ENCODE assay signal across 2 cellular contexts in the genomic region with DNA sequence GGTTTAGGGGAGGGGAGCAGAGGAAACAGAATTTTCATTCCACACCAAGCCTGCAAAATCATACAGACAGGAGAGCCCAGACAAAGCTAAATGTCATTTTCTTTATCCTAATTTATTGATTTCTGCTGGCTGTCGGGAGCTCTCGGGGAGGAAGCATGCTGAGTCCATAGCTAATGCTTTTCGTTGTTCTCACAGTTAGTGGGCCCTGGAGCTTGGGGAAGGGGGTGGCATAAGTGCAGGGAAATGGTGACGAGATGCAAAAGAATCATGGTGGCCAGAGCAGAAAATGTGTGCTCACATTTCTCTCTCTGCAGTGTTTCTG.
TF ChIP-seq lines count a peak whose summit lies in the region.

No MANE protein-coding gene starts in this region.

TF ChIP-seq in SK-N-SH, 30 proteins besides CTCF, POLR2A, EP300 and RAD21 (continued from another document):
- TF ChIP-seq ZBTB33 (IDR thresholded peaks at IDR 0.05; ENCODE audit: borderline replicate concordance, low read depth): no peak
TF ChIP-seq in SK-N-SH: peak in this region for 0.

TF ChIP-seq in SK-N-SH treated with all-trans-retinoic acid at 6 μM for 48 hours, 23 proteins besides CTCF, POLR2A, EP300 and RAD21 (continued from another document):
- no peak for TF ChIP-seq TSHZ2 (CRISPR knock-in tag; IDR thresholded peaks at IDR 0.05)
- no peak for TF ChIP-seq ZNF8 (CRISPR knock-in tag; IDR thresholded peaks at IDR 0.05)
- TF ChIP-seq TOX (CRISPR knock-in tag; IDR thresholded peaks at IDR 0.05; ENCODE audit: borderline replicate concordance): no peak
- no peak for TF ChIP-seq ZFP30 (CRISPR knock-in tag; IDR thresholded peaks at IDR 0.05)
- TF ChIP-seq BACH2 (CRISPR knock-in tag; IDR thresholded peaks at IDR 0.05; ENCODE audit: borderline replicate concordance): no peak
- TF ChIP-seq, protein P1, sequence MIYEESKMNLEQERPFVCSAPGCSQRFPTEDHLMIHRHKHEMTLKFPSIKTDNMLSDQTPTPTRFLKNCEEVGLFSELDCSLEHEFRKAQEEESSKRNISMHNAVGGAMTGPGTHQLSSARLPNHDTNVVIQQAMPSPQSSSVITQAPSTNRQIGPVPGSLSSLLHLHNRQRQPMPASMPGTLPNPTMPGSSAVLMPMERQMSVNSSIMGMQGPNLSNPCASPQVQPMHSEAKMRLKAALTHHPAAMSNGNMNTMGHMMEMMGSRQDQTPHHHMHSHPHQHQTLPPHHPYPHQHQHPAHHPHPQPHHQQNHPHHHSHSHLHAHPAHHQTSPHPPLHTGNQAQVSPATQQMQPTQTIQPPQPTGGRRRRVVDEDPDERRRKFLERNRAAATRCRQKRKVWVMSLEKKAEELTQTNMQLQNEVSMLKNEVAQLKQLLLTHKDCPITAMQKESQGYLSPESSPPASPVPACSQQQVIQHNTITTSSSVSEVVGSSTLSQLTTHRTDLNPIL (CRISPR knock-in tag; IDR thresholded peaks at IDR 0.05; ENCODE audit: low read depth): no peak
- no peak for TF ChIP-seq RARB (CRISPR knock-in tag; IDR thresholded peaks at IDR 0.05)
- TF ChIP-seq, protein P2, sequence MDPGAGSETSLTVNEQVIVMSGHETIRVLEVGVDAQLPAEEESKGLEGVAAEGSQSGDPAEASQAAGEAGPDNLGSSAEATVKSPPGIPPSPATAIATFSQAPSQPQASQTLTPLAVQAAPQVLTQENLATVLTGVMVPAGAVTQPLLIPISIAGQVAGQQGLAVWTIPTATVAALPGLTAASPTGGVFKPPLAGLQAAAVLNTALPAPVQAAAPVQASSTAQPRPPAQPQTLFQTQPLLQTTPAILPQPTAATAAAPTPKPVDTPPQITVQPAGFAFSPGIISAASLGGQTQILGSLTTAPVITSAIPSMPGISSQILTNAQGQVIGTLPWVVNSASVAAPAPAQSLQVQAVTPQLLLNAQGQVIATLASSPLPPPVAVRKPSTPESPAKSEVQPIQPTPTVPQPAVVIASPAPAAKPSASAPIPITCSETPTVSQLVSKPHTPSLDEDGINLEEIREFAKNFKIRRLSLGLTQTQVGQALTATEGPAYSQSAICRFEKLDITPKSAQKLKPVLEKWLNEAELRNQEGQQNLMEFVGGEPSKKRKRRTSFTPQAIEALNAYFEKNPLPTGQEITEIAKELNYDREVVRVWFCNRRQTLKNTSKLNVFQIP (CRISPR knock-in tag; IDR thresholded peaks at IDR 0.05; ENCODE audit: borderline replicate concordance, low read depth): no peak
- TF ChIP-seq TCF4 (CRISPR knock-in tag; IDR thresholded peaks at IDR 0.05; ENCODE audit: borderline replicate concordance): no peak
- no peak for TF ChIP-seq CSDC2 (CRISPR knock-in tag; IDR thresholded peaks at IDR 0.05)
- no peak for TF ChIP-seq ZFP3 (CRISPR knock-in tag; IDR thresholded peaks at IDR 0.05)
- no peak for TF ChIP-seq OSR1 (CRISPR knock-in tag; IDR thresholded peaks at IDR 0.05)
- TF ChIP-seq GLIS3 (CRISPR knock-in tag; IDR thresholded peaks at IDR 0.05): no peak
- TF ChIP-seq ESRRG (CRISPR knock-in tag; IDR thresholded peaks at IDR 0.05): no peak
- TF ChIP-seq PATZ1 (CRISPR knock-in tag; IDR thresholded peaks at IDR 0.05; ENCODE audit: borderline replicate concordance): no peak
TF ChIP-seq in SK-N-SH treated with all-trans-retinoic acid at 6 μM for 48 hours: peak in this region for 0.
